1 cellular context compared by ENCODE assay signal in the genomic region with DNA sequence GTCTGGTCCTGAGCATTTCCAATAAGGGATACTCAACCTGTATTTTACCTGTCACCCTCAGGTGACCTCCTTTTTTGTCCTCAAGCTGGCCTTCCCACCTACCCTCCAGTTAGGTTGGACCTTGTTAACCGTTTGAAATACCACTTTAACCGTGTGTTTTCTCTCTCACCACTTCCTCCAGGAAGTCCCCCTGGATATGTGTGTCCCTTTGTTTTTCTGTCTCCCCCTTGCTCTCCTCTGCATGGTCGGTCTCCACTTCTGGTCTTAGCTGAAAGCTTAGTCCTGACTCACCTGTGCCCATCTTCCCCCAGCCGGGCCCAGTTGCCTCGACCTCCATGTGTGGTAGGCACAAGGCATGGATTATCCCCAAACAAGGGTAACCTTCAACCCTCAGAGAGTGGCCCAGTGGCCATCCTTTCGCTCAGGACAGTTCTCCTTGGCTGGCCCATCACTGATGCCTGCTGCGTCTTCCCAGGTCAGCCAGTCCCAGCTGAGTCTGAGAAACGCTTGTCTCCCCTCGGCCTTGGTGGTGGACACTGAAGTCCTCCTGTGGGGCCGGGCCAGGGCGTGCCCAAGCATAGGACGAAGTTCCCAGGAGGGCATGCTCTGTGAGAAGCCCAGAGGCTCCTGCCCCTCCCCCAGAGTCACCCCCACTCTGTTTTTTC.
TF ChIP-seq lines count a peak whose summit lies in the region.

No MANE protein-coding gene starts in this region.

TF ChIP-seq in IMR-90, 13 proteins besides CTCF, POLR2A, EP300 and RAD21:
- TF ChIP-seq SMC3 (IDR thresholded peaks at IDR 0.05; ENCODE audit: low read depth, low read length) = no peak
